ENCODE assay signal across 19 cellular contexts in genomic region chr3:139238281-139239030, GRCh38.
"Had no signal": no experiment of that assay in that cellular context is flagged by ENCODE, and none has a peak within 500 bp of the region (broad histone marks: within the 10 kb centered on the region; RNA-seq: fewer than 3 reads in every experiment).

No MANE protein-coding gene starts in this region.

- H3K27me3 ChIP-seq: adrenal gland, colonic mucosa, sigmoid colon, upper lobe of right lung had no signal

- H3K4me3 ChIP-seq: adrenal gland, colonic mucosa, sigmoid colon, stomach, thoracic aorta, upper lobe of right lung had no signal

- DNase-seq: activated CD4-positive, alpha-beta memory T cell treated with anti-CD3 and anti-CD28 coated beads, Interleukin-2, amount 10 ng/mL, durations not matched to agents 7 days and 5 days; activated naive CD4-positive, alpha-beta T cell treated with anti-CD3 and anti-CD28 coated beads, Interleukin-2, amount 50 U/mL, for 16 hours; activated T-cell treated with anti-CD3 and anti-CD28 coated beads, Interleukin-2, amount 50 U/mL, for 24 hours; central memory CD4-positive, alpha-beta T cell; colonic mucosa; foreskin melanocyte; head of caudate nucleus; kidney glomerular epithelial cell; left ventricle myocardium superior; sigmoid colon; stimulated activated CD4-positive, alpha-beta T cell treated with anti-CD3 and anti-CD28 coated beads, Interleukin-1b, Interleukin-23, amount 100 ng/mL, for 48 hours; stomach; T-helper 1 cell; T1000; upper lobe of right lung had no signal

- H3K36me3 ChIP-seq: adrenal gland, colonic mucosa, sigmoid colon, stomach, thoracic aorta, upper lobe of right lung had no signal

- H3K9me3 Mint-ChIP-seq: activated CD4-positive, alpha-beta memory T cell treated with anti-CD3 and anti-CD28 coated beads, Interleukin-2, amount 10 ng/mL, durations not matched to agents 7 days and 5 days; activated T-cell treated with anti-CD3 and anti-CD28 coated beads, Interleukin-2, amount 50 U/mL, for 24 hours had no signal

- H3K4me3 Mint-ChIP-seq: activated CD4-positive, alpha-beta memory T cell treated with anti-CD3 and anti-CD28 coated beads, Interleukin-2, amount 10 ng/mL, durations not matched to agents 7 days and 5 days; activated T-cell treated with anti-CD3 and anti-CD28 coated beads, Interleukin-2, amount 50 U/mL, for 24 hours; nephron had no signal

- H3K4me1 Mint-ChIP-seq: activated CD4-positive, alpha-beta memory T cell treated with anti-CD3 and anti-CD28 coated beads, Interleukin-2, amount 10 ng/mL, durations not matched to agents 7 days and 5 days; nephron had no signal

- H3K27ac ChIP-seq: adrenal gland, colonic mucosa, sigmoid colon, stomach, thoracic aorta, upper lobe of right lung had no signal

- H3K27ac Mint-ChIP-seq: activated CD4-positive, alpha-beta memory T cell treated with anti-CD3 and anti-CD28 coated beads, Interleukin-2, amount 10 ng/mL, durations not matched to agents 7 days and 5 days; activated T-cell treated with anti-CD3 and anti-CD28 coated beads, Interleukin-2, amount 50 U/mL, for 24 hours; nephron had no signal

- H3K9me3 ChIP-seq: colonic mucosa, sigmoid colon, stomach, thoracic aorta, upper lobe of right lung had no signal

- H3K4me1 ChIP-seq: adrenal gland, colonic mucosa, sigmoid colon, stomach, upper lobe of right lung had no signal

- ATAC-seq: esophagus mucosa, left ventricle myocardium superior, upper lobe of right lung had no signal
